In genomic region chr4:168421671-168422070, GRCh38 we compare ENCODE assay signal across 11 cellular contexts. TPM values are rescaled to one million over a fixed set of nuclear protein-coding genes. Genes with fewer than 3 reads are reported as not detected.
DNase-seq lines count a peak whose midpoint lies in the region; ATAC-seq and TF ChIP-seq lines count a peak whose summit lies in the region.
"Had no signal": no experiment of that assay in that cellular context is flagged by ENCODE, and none has a peak within 500 bp of the region (broad histone marks: within the 10 kb centered on the region; RNA-seq: fewer than 3 reads in every experiment).

No MANE protein-coding gene starts in this region.

- H3K4me1 ChIP-seq in SK-N-SH (ENCODE audit: control insufficient read depth in 1 of 2, insufficient read depth in 2 of 2, low read depth in 1 of 2, low read length in 1 of 2), result peaks cover 3 to 4% of the 10 kb centered on the region in 2 experiments; a peak in 1 of 4 replicates
- peaks cover 6% of the 10 kb centered on the region for H3K4me1 ChIP-seq in Loucy (ENCODE audit: insufficient read depth, low read length, poor library complexity, severe bottlenecking)
- H3K4me1 ChIP-seq in neuronal stem cell (ENCODE audit: control insufficient read depth in 2 of 2, insufficient read depth in 1 of 2, low read depth in 1 of 2, low read length in 2 of 2), result no peaks in the 10 kb centered on the region
- H3K4me1 ChIP-seq: right atrium auricular region had no signal

- H3K9me2 ChIP-seq in SK-N-SH (no peaks in the 10 kb centered on the region), Loucy (replicated peaks; ENCODE audit: low read depth, low read length) (no peaks in the 10 kb centered on the region)

- no peak overlapping the region for H2BK5ac ChIP-seq in neuronal stem cell (ENCODE audit: low read length)

- CTCF ChIA-PET in SK-N-SH (lab: Yijun Ruan, JAX), result no interaction called here

- H3K14ac ChIP-seq in neuronal stem cell (ENCODE audit: low read length), result no peak overlapping the region

- H2BK120ac ChIP-seq in neuronal stem cell (ENCODE audit: low read depth, low read length), result no peak overlapping the region

- POLR2A ChIA-PET in SK-N-SH (lab: Yijun Ruan, JAX), result no interaction called here

- H4K20me1 ChIP-seq in SK-N-SH (ENCODE audit: insufficient read depth) (no peaks in the 10 kb centered on the region), Loucy (ENCODE audit: insufficient read depth, low read length, poor library complexity, severe bottlenecking) (no peaks in the 10 kb centered on the region)

- no peak overlapping the region for H3K18ac ChIP-seq in neuronal stem cell (ENCODE audit: low read length)

- no peak for DNase-seq in SK-N-SH
- peak; percentile 51 to 54 for DNase-seq in cardiac fibroblast (ENCODE audit: low read depth in 2 of 2)
- no peak for DNase-seq in neuronal stem cell (ENCODE audit: low spot score)
- no peak for DNase-seq in NCI-H1930 (lab: John Stamatoyannopoulos, UW)
- DNase-seq in NCI-H345 (lab: John Stamatoyannopoulos, UW), result no peak
- no peak for DNase-seq in SHP77 (lab: John Stamatoyannopoulos, UW)
- DNase-seq: NCI-H1092 treated with DMSO at 0.1 percent for 48 hours had no signal

- H3K79me2 ChIP-seq in SK-N-SH (ENCODE audit: insufficient read depth) (no peaks in the 10 kb centered on the region), Loucy (ENCODE audit: insufficient read depth, low read length) (no peaks in the 10 kb centered on the region)

- H4K8ac ChIP-seq in neuronal stem cell (ENCODE audit: low read depth, low read length), result peak overlapping the region; percentile 17

- H3K9ac ChIP-seq in SK-N-SH (no peak overlapping the region), Loucy (ENCODE audit: low read depth, low read length, poor library complexity, severe bottlenecking) (no peak overlapping the region), neuronal stem cell (ENCODE audit: low read depth, low read length, poor library complexity) (no peak overlapping the region)

- TF ChIP-seq CTCF in SK-N-SH (IDR thresholded peaks at IDR 0.05) (no peak), Loucy (conservative IDR thresholded peaks at IDR 0.05; ENCODE audit: low read length) (no peak), cardiac fibroblast (IDR thresholded peaks at IDR 0.05; ENCODE audit: low read depth, low read length) (no peak)

- no peak for ATAC-seq in SK-N-SH treated with all-trans-retinoic acid at 6 μM for 48 hours
- ATAC-seq: GM12878 had no signal

- peaks cover 2% of the 10 kb centered on the region for H3K79me1 ChIP-seq in neuronal stem cell (ENCODE audit: low read depth, low read length)

- H3K27me3 ChIP-seq in SK-N-SH (ENCODE audit: insufficient read depth) (no peaks in the 10 kb centered on the region), Loucy (ENCODE audit: insufficient read depth, low read length, poor library complexity, severe bottlenecking) (no peaks in the 10 kb centered on the region), neuronal stem cell (ENCODE audit: control insufficient read depth in 3 of 3, insufficient read depth in 3 of 3, low read depth in 1 of 3, low read length in 3 of 3) (no peaks in the 10 kb centered on the region)
- H3K27me3 ChIP-seq: right atrium auricular region had no signal

- H3K36me3 ChIP-seq in SK-N-SH (replicated peaks in 1 of 2; ENCODE audit: control insufficient read depth in 1 of 2, insufficient read depth in 2 of 2, low read length in 1 of 2) (peaks cover 12 to 31% of the 10 kb centered on the region in 2 experiments), Loucy (ENCODE audit: insufficient read depth, low read length) (no peaks in the 10 kb centered on the region), neuronal stem cell (replicated peaks in 1 of 2; ENCODE audit: control insufficient read depth in 2 of 2, insufficient read depth in 2 of 2, low read length in 2 of 2) (no peaks in the 10 kb centered on the region)

- TF ChIP-seq EP300 in SK-N-SH (IDR thresholded peaks at IDR 0.05; ENCODE audit: borderline replicate concordance in 1 of 2, low read depth in 1 of 2, low read length in 1 of 2), result no peak

- H3K4me3 ChIP-seq in SK-N-SH (ENCODE audit: low read depth in 2 of 2, low read length in 1 of 2) (no peak overlapping the region), Loucy (ENCODE audit: low read length, poor library complexity, severe bottlenecking) (peak overlapping the region; percentile 60), cardiac fibroblast (replicated peaks in 1 of 2; ENCODE audit: low read depth in 2 of 2, low read length in 2 of 2) (no peak overlapping the region), neuronal stem cell (ENCODE audit: low read length in 2 of 2) (no peak overlapping the region)
- H3K4me3 ChIP-seq: GM12878, right atrium auricular region had no signal

- H3F3A ChIP-seq in SK-N-SH (replicated peaks; ENCODE audit: insufficient read depth), result no peaks in the 10 kb centered on the region
- H3F3A ChIP-seq in Loucy (ENCODE audit: low read depth), result no peaks in the 10 kb centered on the region

- H3K27ac ChIP-seq in SK-N-SH (ENCODE audit: low read depth in 2 of 2, low read length in 1 of 2), result peak overlapping the region in 1 of 2 experiments; percentile 18; a peak in 1 of 4 replicates
- H3K27ac ChIP-seq in neuronal stem cell (replicated peaks; ENCODE audit: low read length), result no peak overlapping the region
- H3K27ac ChIP-seq: right atrium auricular region had no signal

- no peak overlapping the region for H2BK12ac ChIP-seq in neuronal stem cell (ENCODE audit: low read length)

- no peak overlapping the region for H2AK5ac ChIP-seq in neuronal stem cell (ENCODE audit: low read depth, low read length)

- H3K4ac ChIP-seq in neuronal stem cell (ENCODE audit: low read length), result no peak overlapping the region

- no peaks in the 10 kb centered on the region for H3K9me3 ChIP-seq in SK-N-SH
- no peaks in the 10 kb centered on the region for H3K9me3 ChIP-seq in Loucy (ENCODE audit: insufficient read depth, low read depth, low read length)
- no peaks in the 10 kb centered on the region for H3K9me3 ChIP-seq in neuronal stem cell (replicated peaks in 1 of 2; ENCODE audit: control insufficient read depth in 2 of 2, insufficient read depth in 1 of 2, low read depth in 1 of 2, low read length in 2 of 2)
- H3K9me3 ChIP-seq: right atrium auricular region had no signal

- TF ChIP-seq RAD21 in SK-N-SH (IDR thresholded peaks at IDR 0.05; ENCODE audit: low read length), result no peak

- 71% methylated on average over 7 of the region's 7 CpGs for WGBS in SK-N-SH (ENCODE audit: low lambda C conversion rate)
- no CpG with 5 or more reads among the region's 7 CpGs for WGBS in neuronal stem cell (ENCODE audit: extremely low coverage in 2 of 2, insufficient read length in 2 of 2, insufficient replicate concordance in 1 of 2), 2 donors

- H3K23ac ChIP-seq in neuronal stem cell (ENCODE audit: low read depth, low read length, poor library complexity), result no peak overlapping the region

- H3K4me2 ChIP-seq in SK-N-SH (no peak overlapping the region), Loucy (ENCODE audit: low read depth, low read length, poor library complexity, severe bottlenecking) (peak overlapping the region; percentile 60), neuronal stem cell (ENCODE audit: insufficient read depth, low read length, poor library complexity, severe bottlenecking) (no peak overlapping the region)

- H4K91ac ChIP-seq in neuronal stem cell (ENCODE audit: low read depth, low read length, poor library complexity), result no peak overlapping the region

- H2AFZ ChIP-seq in SK-N-SH (ENCODE audit: low read depth), result no peak overlapping the region
- no peak overlapping the region; the same call in 1 of the 2 replicates for H2AFZ ChIP-seq in Loucy (ENCODE audit: low read length)
- H2AFZ ChIP-seq in neuronal stem cell (ENCODE audit: low read length), result no peak overlapping the region

- no peak overlapping the region for H2BK15ac ChIP-seq in neuronal stem cell (ENCODE audit: low read length)

TF ChIP-seq in SK-N-SH, 30 proteins besides CTCF, POLR2A, EP300 and RAD21:
- TF ChIP-seq FOSL2 (IDR thresholded peaks at IDR 0.05; ENCODE audit: borderline replicate concordance, low read depth) (peak; percentile 38; the same call in 1 of the 2 replicates), JUND (IDR thresholded peaks at IDR 0.05) (no peak)

TF ChIP-seq in SK-N-SH treated with all-trans-retinoic acid at 6 μM for 48 hours, 23 proteins besides CTCF, POLR2A, EP300 and RAD21 (continues in another document):
- TF ChIP-seq ZNF8 (CRISPR knock-in tag; IDR thresholded peaks at IDR 0.05) (no peak), ESRRG (CRISPR knock-in tag; IDR thresholded peaks at IDR 0.05) (no peak), TCF4 (CRISPR knock-in tag; IDR thresholded peaks at IDR 0.05; ENCODE audit: borderline replicate concordance) (no peak), PPARA (CRISPR knock-in tag; IDR thresholded peaks at IDR 0.05; ENCODE audit: borderline replicate concordance) (no peak), ZFP3 (CRISPR knock-in tag; IDR thresholded peaks at IDR 0.05) (no peak), ISL1 (CRISPR knock-in tag; IDR thresholded peaks at IDR 0.05) (no peak)
- TF ChIP-seq, protein P1, sequence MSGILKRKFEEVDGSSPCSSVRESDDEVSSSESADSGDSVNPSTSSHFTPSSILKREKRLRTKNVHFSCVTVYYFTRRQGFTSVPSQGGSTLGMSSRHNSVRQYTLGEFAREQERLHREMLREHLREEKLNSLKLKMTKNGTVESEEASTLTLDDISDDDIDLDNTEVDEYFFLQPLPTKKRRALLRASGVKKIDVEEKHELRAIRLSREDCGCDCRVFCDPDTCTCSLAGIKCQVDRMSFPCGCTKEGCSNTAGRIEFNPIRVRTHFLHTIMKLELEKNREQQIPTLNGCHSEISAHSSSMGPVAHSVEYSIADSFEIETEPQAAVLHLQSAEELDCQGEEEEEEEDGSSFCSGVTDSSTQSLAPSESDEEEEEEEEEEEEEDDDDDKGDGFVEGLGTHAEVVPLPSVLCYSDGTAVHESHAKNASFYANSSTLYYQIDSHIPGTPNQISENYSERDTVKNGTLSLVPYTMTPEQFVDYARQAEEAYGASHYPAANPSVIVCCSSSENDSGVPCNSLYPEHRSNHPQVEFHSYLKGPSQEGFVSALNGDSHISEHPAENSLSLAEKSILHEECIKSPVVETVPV (CRISPR knock-in tag; IDR thresholded peaks at IDR 0.05), result no peak

RNA-seq across cellular contexts. Expression of gene DDX60L, which starts 58.6 kb away (rescaled TPM):
- polyA plus RNA-seq in SK-N-SH (2012; rRNA removed), result 5.6 and 7.1 TPM in 2 replicates
- polyA plus RNA-seq in SK-N-SH (2012; cell fraction: cytosol; rRNA removed), result 6.1 and 6.6 TPM in 2 replicates
- polyA plus RNA-seq in SK-N-SH (2012; cell fraction: nucleus; rRNA removed), result 10.6 and 21.5 TPM in 2 replicates
- polyA plus RNA-seq in neuronal stem cell (2013, experiment 1 of 2), result 0.25 TPM
- 0.44 TPM for polyA plus RNA-seq in neuronal stem cell (2013, experiment 2 of 2)

Comparison
In these comparisons a context has a peak if more than half of its experiments do, and no peak if none do; other contexts are left out.
1. DNase-seq: peak in cardiac fibroblast (2 of 2); none in SK-N-SH (single experiment), neuronal stem cell (single experiment), NCI-H1930 (0 of 2), NCI-H345 (single experiment) and SHP77 (0 of 2).